Comparison of ENCODE assay signal across 14 cellular contexts in the genomic region with DNA sequence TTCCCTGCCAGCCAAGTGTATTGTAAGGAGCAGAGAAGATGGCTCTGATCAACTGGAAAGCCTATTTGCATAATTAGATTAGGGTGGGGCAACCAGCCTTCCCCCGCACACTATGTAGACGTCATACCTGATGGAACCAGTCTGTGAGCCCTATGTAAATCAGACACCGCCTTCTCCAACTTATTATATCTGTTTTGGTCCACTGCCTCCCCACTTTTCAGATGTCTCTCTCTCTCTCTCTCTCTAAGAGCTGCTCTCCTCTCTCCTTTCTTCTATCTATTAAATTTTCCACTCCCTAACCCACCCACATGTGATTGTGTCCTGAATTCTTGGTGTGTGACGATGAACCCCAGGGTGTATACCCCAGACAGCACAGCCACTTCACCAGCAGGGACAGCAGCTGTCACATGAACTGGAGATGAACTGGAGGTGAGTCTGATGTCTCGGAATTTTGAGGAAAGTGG.
DNase-seq lines count a peak whose midpoint lies in the region; ATAC-seq and TF ChIP-seq lines count a peak whose summit lies in the region.
"Had no signal": no experiment of that assay in that cellular context is flagged by ENCODE, and none has a peak within 500 bp of the region (broad histone marks: within the 10 kb centered on the region; RNA-seq: fewer than 3 reads in every experiment).

No MANE protein-coding gene starts in this region.

- no peak overlapping the region for H4K5ac ChIP-seq in H9 (ENCODE audit: insufficient read length, low read depth, low read length)

- no peak overlapping the region for H4K91ac ChIP-seq in H9 (ENCODE audit: insufficient read length, low read depth, low read length)

- DNase-seq in H9 (no peak), NCI-H82 treated with DMSO at 0.1 percent for 48 hours (lab: John Stamatoyannopoulos, UW; ENCODE audit: unreplicated experiment) (peak; percentile 33), choroid plexus epithelial cell (ENCODE audit: low read depth) (peak; percentile 40), osteoblast (ENCODE audit: insufficient read length, low spot score, missing footprints) (no peak)
- DNase-seq in activated CD4-positive, alpha-beta T cell treated with anti-CD3 and anti-CD28 coated beads for 36 hours = no peak
- DNase-seq: effector CD8-positive, alpha-beta T cell; KG1; NCI-H2107 had no signal

- CTCF ChIA-PET in activated CD4-positive, alpha-beta T cell treated with anti-CD3 and anti-CD28 coated beads for 36 hours (lab: Charles Lee) = no interaction called here

- H3K27ac Mint-ChIP-seq in H9 = peak overlapping the region in 1 of 3 experiments; percentile 3; a peak in 1 of 7 replicates
- no peak overlapping the region for H3K27ac Mint-ChIP-seq in activated CD4-positive, alpha-beta T cell treated with anti-CD3 and anti-CD28 coated beads for 36 hours
- H3K27ac Mint-ChIP-seq: mesothelial cell of epicardium had no signal

- H3K9me3 ChIP-seq in H9 (ENCODE audit: control insufficient read depth, low read depth, low read length) = no peaks in the 10 kb centered on the region
- H3K9me3 ChIP-seq in osteoblast (ENCODE audit: low read depth, low read length) = no peaks in the 10 kb centered on the region
- H3K9me3 ChIP-seq: HAP-1 had no signal

- no peaks in the 10 kb centered on the region for H3K27me3 Mint-ChIP-seq in H9 (ENCODE audit: low read depth)
- peaks cover 5% of the 10 kb centered on the region for H3K27me3 Mint-ChIP-seq in activated CD4-positive, alpha-beta T cell treated with anti-CD3 and anti-CD28 coated beads for 36 hours

- H2AK5ac ChIP-seq in H9 (ENCODE audit: insufficient read length, low read length) = peak overlapping the region; percentile 54

- H3K4me2 ChIP-seq in H9 (ENCODE audit: insufficient read depth, insufficient read length, low read length) (no peak overlapping the region), osteoblast (ENCODE audit: insufficient read depth, low read length) (no peak overlapping the region)
- H3K4me2 ChIP-seq: hepatocyte had no signal

- intact Hi-C loops in activated CD4-positive, alpha-beta T cell treated with anti-CD3 and anti-CD28 coated beads for 36 hours (cut with DNase I, micrococcal nuclease) = no loop called here

- H4K20me1 ChIP-seq in H9 (ENCODE audit: control insufficient read depth, insufficient read depth, insufficient read length) = no peaks in the 10 kb centered on the region
- no peaks in the 10 kb centered on the region for H4K20me1 ChIP-seq in osteoblast (ENCODE audit: insufficient read depth, low read length)

- H3K23me2 ChIP-seq in H9 (ENCODE audit: insufficient read length, low read depth, low read length, poor library complexity, severe bottlenecking) = no peaks in the 10 kb centered on the region

- H3K27ac ChIP-seq in H9 (ENCODE audit: insufficient read length, low read depth, low read length) (no peak overlapping the region), osteoblast (ENCODE audit: low read depth, low read length) (peak overlapping the region; percentile 8)
- H3K27ac ChIP-seq: hepatocyte had no signal

- H2AFZ ChIP-seq in H9 (ENCODE audit: low read length) (no peak overlapping the region), osteoblast (ENCODE audit: low read length) (no peak overlapping the region)
- H2AFZ ChIP-seq: hepatocyte had no signal

- H3K23ac ChIP-seq in H9 (ENCODE audit: insufficient read length, low read depth, low read length) = no peak overlapping the region

- H3K36me3 ChIP-seq in osteoblast (ENCODE audit: insufficient read depth, low read length) = no peaks in the 10 kb centered on the region
- H3K36me3 ChIP-seq: HAP-1 had no signal

- H3K18ac ChIP-seq in H9 (ENCODE audit: insufficient read length, low read depth, low read length) = peak overlapping the region; percentile 62

- TF ChIP-seq CTCF in H9 (conservative IDR thresholded peaks at IDR 0.05) (no peak), choroid plexus epithelial cell (conservative IDR thresholded peaks at IDR 0.05; ENCODE audit: low read depth, low read length) (no peak), osteoblast (IDR thresholded peaks at IDR 0.05; ENCODE audit: extremely low read depth, low read depth, low read length) (no peak)

- peaks cover 55 to 75% of the 10 kb centered on the region in 2 experiments for H3K4me1 Mint-ChIP-seq in H9
- H3K4me1 Mint-ChIP-seq in activated CD4-positive, alpha-beta T cell treated with anti-CD3 and anti-CD28 coated beads for 36 hours = no peaks in the 10 kb centered on the region

- no peak overlapping the region for H2BK20ac ChIP-seq in H9 (ENCODE audit: low read depth, low read length, poor library complexity, severe bottlenecking)

- H3K4ac ChIP-seq in H9 (ENCODE audit: low read depth, low read length) = no peak overlapping the region

- no peaks in the 10 kb centered on the region for H3K79me2 ChIP-seq in H9 (ENCODE audit: insufficient read depth, low read length)
- H3K79me2 ChIP-seq in osteoblast (ENCODE audit: insufficient read depth, low read length) = no peaks in the 10 kb centered on the region
- H3K79me2 ChIP-seq: hepatocyte had no signal

- peaks cover 0 to 8% (median 3%) of the 10 kb centered on the region in 3 experiments; a peak in 4 of 7 replicates for H3K36me3 Mint-ChIP-seq in H9 (ENCODE audit: insufficient read depth in 1 of 3, low read depth in 3 of 3)
- H3K36me3 Mint-ChIP-seq in activated CD4-positive, alpha-beta T cell treated with anti-CD3 and anti-CD28 coated beads for 36 hours (ENCODE audit: low read depth) = no peaks in the 10 kb centered on the region
- H3K36me3 Mint-ChIP-seq: mesothelial cell of epicardium had no signal

- H3K9ac ChIP-seq in H9 (ENCODE audit: extremely low read depth, insufficient read length, low read length) = no peak overlapping the region

- H3K9me3 Mint-ChIP-seq in H9 = no peaks in the 10 kb centered on the region; a peak in 1 of 5 replicates
- no peaks in the 10 kb centered on the region for H3K9me3 Mint-ChIP-seq in activated CD4-positive, alpha-beta T cell treated with anti-CD3 and anti-CD28 coated beads for 36 hours (ENCODE audit: low read depth)
- H3K9me3 Mint-ChIP-seq: mesothelial cell of epicardium had no signal

- H3K27me3 ChIP-seq in H9 (ENCODE audit: insufficient read depth, low read length) (no peaks in the 10 kb centered on the region), osteoblast (ENCODE audit: insufficient read depth, low read length) (no peaks in the 10 kb centered on the region)
- H3K27me3 ChIP-seq: hepatocyte had no signal

- POLR2A ChIA-PET in activated CD4-positive, alpha-beta T cell treated with anti-CD3 and anti-CD28 coated beads for 36 hours (lab: Charles Lee) = no interaction called here

- no peak for ATAC-seq in activated CD4-positive, alpha-beta T cell treated with anti-CD3 and anti-CD28 coated beads for 36 hours
- ATAC-seq in GM19351 (IDR thresholded peaks at IDR 0.05; ENCODE audit: unreplicated experiment) (no peak), GM19467 (IDR thresholded peaks at IDR 0.05; ENCODE audit: unreplicated experiment) (no peak), HG02973 (IDR thresholded peaks at IDR 0.05; ENCODE audit: unreplicated experiment) (no peak)

- H3T11ph ChIP-seq in H9 (ENCODE audit: low read length) = no peak overlapping the region

- no peak overlapping the region for H3K4me3 ChIP-seq in choroid plexus epithelial cell (ENCODE audit: low read depth, low read length)
- H3K4me3 ChIP-seq in osteoblast (ENCODE audit: insufficient read depth, low read length) = peak overlapping the region; percentile 16
- H3K4me3 ChIP-seq: HAP-1, hepatocyte had no signal

- no peak overlapping the region for H2BK5ac ChIP-seq in H9 (ENCODE audit: insufficient read length, low read length)

- H3K79me1 ChIP-seq in H9 (ENCODE audit: insufficient read depth, low read depth, low read length, poor library complexity, severe bottlenecking) = no peaks in the 10 kb centered on the region

- H3K14ac ChIP-seq in H9 (ENCODE audit: insufficient read depth, low read length) = no peak overlapping the region

- H2BK15ac ChIP-seq in H9 (ENCODE audit: low read depth, low read length) = no peak overlapping the region

- H2BK12ac ChIP-seq in H9 (ENCODE audit: insufficient read length, low read depth, low read length) = peak overlapping the region; percentile 80

- WGBS in H9 (ENCODE audit: extremely low coverage, insufficient read length, low lambda C conversion rate) = no CpG with 5 or more reads among the region's 5 CpGs

- no peak overlapping the region for H2BK120ac ChIP-seq in H9 (ENCODE audit: low read depth, low read length, poor library complexity, severe bottlenecking)

- no peak overlapping the region for H3K56ac ChIP-seq in H9 (ENCODE audit: insufficient read length, low read depth, low read length)

- H3K4me3 Mint-ChIP-seq in H9 = peak overlapping the region in 1 of 2 experiments; percentile 32; a peak in 3 of 5 replicates
- H3K4me3 Mint-ChIP-seq in activated CD4-positive, alpha-beta T cell treated with anti-CD3 and anti-CD28 coated beads for 36 hours = no peak overlapping the region
- H3K4me3 Mint-ChIP-seq: mesothelial cell of epicardium had no signal

- peaks cover 9% of the 10 kb centered on the region; the same call in 1 of the 2 replicates for H3K4me1 ChIP-seq in H9 (ENCODE audit: insufficient read depth, low read length)
- peaks cover 8% of the 10 kb centered on the region for H3K4me1 ChIP-seq in osteoblast (ENCODE audit: insufficient read depth, low read length)
- H3K4me1 ChIP-seq: HAP-1 had no signal

- H4K8ac ChIP-seq in H9 (replicated peaks; ENCODE audit: insufficient read length, low read depth, low read length) = no peak overlapping the region

Comparison
In these comparisons a context has a peak if more than half of its experiments do, and no peak if none do; other contexts are left out.
1. DNase-seq: peak in NCI-H82 treated with DMSO at 0.1 percent for 48 hours (single experiment) and choroid plexus epithelial cell (single experiment); none in H9 (single experiment), osteoblast (single experiment) and activated CD4-positive, alpha-beta T cell treated with anti-CD3 and anti-CD28 coated beads for 36 hours (single experiment).